ENCODE assay signal across 15 cellular contexts in the genomic region with DNA sequence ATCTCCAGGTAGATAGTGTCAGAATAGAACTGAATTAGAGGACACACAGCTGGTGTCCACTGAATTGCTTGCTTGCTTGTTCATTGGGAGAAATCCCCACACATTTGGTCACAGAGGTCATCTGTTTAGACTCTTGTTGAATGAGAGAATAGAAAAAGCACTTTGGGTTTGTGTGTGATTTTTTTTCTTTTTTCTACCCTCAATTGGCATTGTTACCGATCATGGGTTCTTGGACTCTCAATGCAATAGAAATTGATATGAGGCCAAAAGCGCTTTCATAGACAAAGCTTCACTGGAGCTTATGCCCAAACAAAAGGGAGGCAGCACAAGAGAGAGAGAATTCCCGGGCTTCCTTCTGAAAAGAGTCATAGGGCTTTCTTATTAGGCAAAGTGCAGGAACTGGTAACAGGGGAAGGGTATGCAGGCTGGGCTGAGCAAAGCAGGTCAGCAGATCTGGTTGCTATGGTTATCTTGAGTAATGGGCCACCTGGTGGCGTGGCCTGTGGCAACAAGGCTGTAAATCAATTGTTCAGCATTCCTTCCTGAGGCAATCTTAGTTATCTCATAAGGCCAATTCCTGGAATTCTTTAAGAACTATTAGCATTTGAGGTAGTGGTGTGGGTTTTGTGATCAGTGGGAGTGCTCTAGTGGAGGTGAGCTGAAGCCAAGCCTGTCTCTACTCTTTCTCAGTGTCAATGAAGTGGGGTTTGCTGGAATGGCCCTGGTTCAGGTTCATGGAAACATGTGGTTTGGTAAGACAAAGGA. TPM values are rescaled to one million over a fixed set of nuclear protein-coding genes. Genes with fewer than 3 reads are reported as not detected.
DNase-seq lines count a peak whose midpoint lies in the region; ATAC-seq and TF ChIP-seq lines count a peak whose summit lies in the region.
"Had no signal": no experiment of that assay in that cellular context is flagged by ENCODE, and none has a peak within 500 bp of the region (broad histone marks: within the 10 kb centered on the region; RNA-seq: fewer than 3 reads in every experiment).

No MANE protein-coding gene starts in this region.

- peak overlapping the region; percentile 74; the same call in 1 of the 2 replicates for H3K27ac Mint-ChIP-seq in GM23338
- peak overlapping the region; percentile 27 for H3K27ac Mint-ChIP-seq in neural crest cell (ENCODE audit: unreplicated experiment)
- no peak overlapping the region for H3K27ac Mint-ChIP-seq in activated CD4-positive, alpha-beta T cell treated with anti-CD3 and anti-CD28 coated beads, Interleukin-2, amount 10 ng/mL, durations not matched to agents 24 days and 14 days
- H3K27ac Mint-ChIP-seq in CD4-positive, alpha-beta T cell = no peak overlapping the region

- peaks cover 4% of the 10 kb centered on the region; the same call in 2 of the 3 replicates for H3K4me1 Mint-ChIP-seq in GM23338
- H3K4me1 Mint-ChIP-seq in neural crest cell = peaks cover 20% of the 10 kb centered on the region
- H3K4me1 Mint-ChIP-seq in activated CD4-positive, alpha-beta T cell treated with anti-CD3 and anti-CD28 coated beads, Interleukin-2, amount 10 ng/mL, durations not matched to agents 24 days and 14 days = peaks cover 26% of the 10 kb centered on the region
- H3K4me1 Mint-ChIP-seq in CD4-positive, alpha-beta T cell (ENCODE audit: low read depth) = peaks cover 31% of the 10 kb centered on the region

- intact Hi-C loops in activated CD4-positive, alpha-beta T cell treated with anti-CD3 and anti-CD28 coated beads, Interleukin-2, amount 10 ng/mL, durations not matched to agents 24 days and 14 days (cut with micrococcal nuclease) = no loop called here
- intact Hi-C loops in CD4-positive, alpha-beta T cell (cut with DNase I, micrococcal nuclease) = no loop called here

- H3F3A ChIP-seq in GM23338 (replicated peaks; ENCODE audit: low read depth) = no peaks in the 10 kb centered on the region

- DNase-seq in GM23338 (ENCODE audit: low spot score) = peak; percentile 78
- DNase-seq in astrocyte of the cerebellum (ENCODE audit: low read depth) = peak; percentile 74
- peak; percentile 57 for DNase-seq in iPS DF 19.7 (ENCODE audit: low read depth, low spot score)
- no peak for DNase-seq in neural crest cell (ENCODE audit: low read depth, low spot score)
- DNase-seq in activated CD8-positive, alpha-beta memory T cell treated with anti-CD3 and anti-CD28 coated beads for 24 hours = no peak
- DNase-seq in activated CD4-positive, alpha-beta T cell treated with anti-CD3 and anti-CD28 coated beads, Interleukin-2, amount 10 ng/mL, durations not matched to agents 24 days and 14 days = no peak
- no peak for DNase-seq in NCI-H446 (lab: John Stamatoyannopoulos, UW)
- DNase-seq in CD4-positive, alpha-beta T cell = no peak
- DNase-seq: activated CD4-positive, alpha-beta T cell treated with anti-CD3 and anti-CD28 coated beads, Interleukin-2, amount 10 ng/mL, durations not matched to agents 7 days and 5 days; heart right ventricle; mammary epithelial cell; NCI-H774; stimulated activated CD4-positive, alpha-beta T cell treated with anti-CD3 and anti-CD28 coated beads, Interleukin-1b, Interleukin-23, amount 100 ng/mL, for 48 hours; upper lobe of right lung had no signal

- H3K9me3 ChIP-seq in CD4-positive, alpha-beta T cell (ENCODE audit: control insufficient read depth, low read length) = peaks cover 27% of the 10 kb centered on the region
- H3K9me3 ChIP-seq: upper lobe of right lung had no signal

- no peaks in the 10 kb centered on the region for H3K9me2 ChIP-seq in GM23338 (ENCODE audit: insufficient read depth)

- H3K4me1 ChIP-seq in GM23338 (ENCODE audit: insufficient read depth) = no peaks in the 10 kb centered on the region

- no peak overlapping the region for H2AFZ ChIP-seq in GM23338

- in situ Hi-C loops in astrocyte of the cerebellum (cut with HindIII; ENCODE audit: low sequenced_read_pairs) = no loop called here

- H3K4me3 ChIP-seq in GM23338 (no peak overlapping the region), astrocyte of the cerebellum (ENCODE audit: low read depth, low read length) (no peak overlapping the region)
- H3K4me3 ChIP-seq: heart right ventricle, upper lobe of right lung had no signal

- no peak overlapping the region for H3K4me3 Mint-ChIP-seq in GM23338
- no peak overlapping the region for H3K4me3 Mint-ChIP-seq in neural crest cell
- H3K4me3 Mint-ChIP-seq in activated CD4-positive, alpha-beta T cell treated with anti-CD3 and anti-CD28 coated beads, Interleukin-2, amount 10 ng/mL, durations not matched to agents 24 days and 14 days = no peak overlapping the region
- H3K4me3 Mint-ChIP-seq in CD4-positive, alpha-beta T cell = no peak overlapping the region
- H3K4me3 Mint-ChIP-seq: activated CD4-positive, alpha-beta T cell treated with anti-CD3 and anti-CD28 coated beads, Interleukin-2, amount 10 ng/mL, durations not matched to agents 7 days and 5 days had no signal

- POLR2A ChIA-PET in CD4-positive, alpha-beta T cell (lab: Charles Lee) = no interaction called here

- H3K36me3 Mint-ChIP-seq in GM23338 (ENCODE audit: low read depth) = peaks cover 55% of the 10 kb centered on the region
- peaks cover 41% of the 10 kb centered on the region for H3K36me3 Mint-ChIP-seq in neural crest cell (ENCODE audit: low read depth)
- H3K36me3 Mint-ChIP-seq in activated CD4-positive, alpha-beta T cell treated with anti-CD3 and anti-CD28 coated beads, Interleukin-2, amount 10 ng/mL, durations not matched to agents 24 days and 14 days (ENCODE audit: low read depth) = peaks cover 37% of the 10 kb centered on the region
- H3K36me3 Mint-ChIP-seq in CD4-positive, alpha-beta T cell (ENCODE audit: low read depth) = peaks cover 69% of the 10 kb centered on the region

- CTCF ChIA-PET in CD4-positive, alpha-beta T cell (lab: Charles Lee) = no interaction called here

- no peak overlapping the region for H3K4me2 ChIP-seq in GM23338

- no peaks in the 10 kb centered on the region for H4K20me1 ChIP-seq in GM23338 (replicated peaks; ENCODE audit: insufficient read depth)

- ATAC-seq in GM23338 = peak; percentile 82
- ATAC-seq in CD4-positive, alpha-beta T cell (ENCODE audit: poor library complexity) = no peak
- ATAC-seq: heart right ventricle, upper lobe of right lung had no signal

- H3K27me3 Mint-ChIP-seq in GM23338 (ENCODE audit: insufficient read depth, low read depth, poor library complexity) (peaks cover 4% of the 10 kb centered on the region), neural crest cell (ENCODE audit: low read depth) (no peaks in the 10 kb centered on the region)
- H3K27me3 Mint-ChIP-seq in activated CD4-positive, alpha-beta T cell treated with anti-CD3 and anti-CD28 coated beads, Interleukin-2, amount 10 ng/mL, durations not matched to agents 24 days and 14 days = no peaks in the 10 kb centered on the region
- H3K27me3 Mint-ChIP-seq in CD4-positive, alpha-beta T cell = no peaks in the 10 kb centered on the region
- H3K27me3 Mint-ChIP-seq: activated CD4-positive, alpha-beta T cell treated with anti-CD3 and anti-CD28 coated beads, Interleukin-2, amount 10 ng/mL, durations not matched to agents 7 days and 5 days had no signal

- peak overlapping the region; percentile 86 for H3K27ac ChIP-seq in GM23338 (ENCODE audit: low read depth)
- no peak overlapping the region for H3K27ac ChIP-seq in CD4-positive, alpha-beta T cell (ENCODE audit: low read depth, low read length)
- H3K27ac ChIP-seq: heart right ventricle, RWPE1, upper lobe of right lung had no signal

- TF ChIP-seq CTCF in GM23338 (conservative IDR thresholded peaks at IDR 0.05; ENCODE audit: low read depth in 2 of 2) (peak in 1 of 2 experiments; percentile 39; a peak in 2 of 4 replicates), astrocyte of the cerebellum (IDR thresholded peaks at IDR 0.05; ENCODE audit: low read depth, low read length, missing control alignments) (no peak), neural crest cell (conservative IDR thresholded peaks at IDR 0.05) (no peak)
- no peak for TF ChIP-seq CTCF in CD4-positive, alpha-beta T cell (IDR thresholded peaks at IDR 0.05)

- H3K36me3 ChIP-seq in GM23338 (ENCODE audit: insufficient read depth) = no peaks in the 10 kb centered on the region
- H3K36me3 ChIP-seq: upper lobe of right lung had no signal

- H3K9me3 Mint-ChIP-seq in GM23338 (peaks cover 34% of the 10 kb centered on the region), neural crest cell (peaks cover 18% of the 10 kb centered on the region)
- peaks cover 14% of the 10 kb centered on the region for H3K9me3 Mint-ChIP-seq in activated CD4-positive, alpha-beta T cell treated with anti-CD3 and anti-CD28 coated beads, Interleukin-2, amount 10 ng/mL, durations not matched to agents 24 days and 14 days
- no peaks in the 10 kb centered on the region for H3K9me3 Mint-ChIP-seq in CD4-positive, alpha-beta T cell

- H3K27me3 ChIP-seq in GM23338 (ENCODE audit: insufficient read depth) = no peaks in the 10 kb centered on the region
- H3K27me3 ChIP-seq in CD4-positive, alpha-beta T cell (ENCODE audit: control insufficient read depth, insufficient read depth, low read length) = no peaks in the 10 kb centered on the region
- H3K27me3 ChIP-seq: upper lobe of right lung had no signal

- H3K79me2 ChIP-seq in GM23338 (replicated peaks; ENCODE audit: insufficient read depth) = no peaks in the 10 kb centered on the region

TF ChIP-seq in GM23338, 12 proteins besides CTCF, POLR2A, EP300 and RAD21 (continues in another document):
- TF ChIP-seq NANOG (IDR thresholded peaks at IDR 0.05; ENCODE audit: borderline replicate concordance) (no peak), EZH2phosphoT487 (IDR thresholded peaks at IDR 0.05; ENCODE audit: unreplicated experiment) (no peak)
- TF ChIP-seq, protein P1, sequence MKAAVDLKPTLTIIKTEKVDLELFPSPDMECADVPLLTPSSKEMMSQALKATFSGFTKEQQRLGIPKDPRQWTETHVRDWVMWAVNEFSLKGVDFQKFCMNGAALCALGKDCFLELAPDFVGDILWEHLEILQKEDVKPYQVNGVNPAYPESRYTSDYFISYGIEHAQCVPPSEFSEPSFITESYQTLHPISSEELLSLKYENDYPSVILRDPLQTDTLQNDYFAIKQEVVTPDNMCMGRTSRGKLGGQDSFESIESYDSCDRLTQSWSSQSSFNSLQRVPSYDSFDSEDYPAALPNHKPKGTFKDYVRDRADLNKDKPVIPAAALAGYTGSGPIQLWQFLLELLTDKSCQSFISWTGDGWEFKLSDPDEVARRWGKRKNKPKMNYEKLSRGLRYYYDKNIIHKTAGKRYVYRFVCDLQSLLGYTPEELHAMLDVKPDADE (IDR thresholded peaks at IDR 0.05) = no peak

RNA-seq across cellular contexts. Expression of a gene that starts 5.3 kb away (rescaled TPM):
- total RNA-seq in GM23338 (2014; rRNA removed; shearing (Covaris generic)) = not detected in 2 replicates
- polyA plus RNA-seq in GM23338 (2016; fragmentation: Nextera tagmentation; extraction: Ambion mirVana) = 0.32 and 0.35 TPM in 2 replicates
- not detected in 2 replicates for total RNA-seq in neural crest cell
- total RNA-seq in activated CD4-positive, alpha-beta T cell treated with anti-CD3 and anti-CD28 coated beads, Interleukin-2, amount 10 ng/mL, durations not matched to agents 24 days and 14 days = not detected in 2 replicates
- not detected for total RNA-seq in CD4-positive, alpha-beta T cell
- total RNA-seq: activated CD4-positive, alpha-beta T cell treated with anti-CD3 and anti-CD28 coated beads, Interleukin-2, amount 10 ng/mL, durations not matched to agents 7 days and 5 days; mammary epithelial cell had no signal
- polyA plus RNA-seq: mammary epithelial cell had no signal

RNA-seq across cellular contexts. Expression of a gene that starts 29.9 kb away (rescaled TPM):
- total RNA-seq in GM23338 (2014; rRNA removed; shearing (Covaris generic)) = not detected in 2 replicates
- polyA plus RNA-seq in GM23338 (2016; fragmentation: Nextera tagmentation; extraction: Ambion mirVana) = 0.17 and 0.55 TPM in 2 replicates
- not detected in 2 replicates for total RNA-seq in neural crest cell
- total RNA-seq in activated CD4-positive, alpha-beta T cell treated with anti-CD3 and anti-CD28 coated beads, Interleukin-2, amount 10 ng/mL, durations not matched to agents 24 days and 14 days = 0.16 and 0.43 TPM in 2 replicates
- total RNA-seq in CD4-positive, alpha-beta T cell = not detected
- total RNA-seq: mammary epithelial cell had no signal
- polyA plus RNA-seq: mammary epithelial cell had no signal

Comparison
In these comparisons a context has a peak if more than half of its experiments do, and no peak if none do; other contexts are left out.
1. DNase-seq: peak in GM23338 (single experiment), astrocyte of the cerebellum (single experiment) and iPS DF 19.7 (single experiment); none in neural crest cell (single experiment), activated CD8-positive, alpha-beta memory T cell treated with anti-CD3 and anti-CD28 coated beads for 24 hours (single experiment), activated CD4-positive, alpha-beta T cell treated with anti-CD3 and anti-CD28 coated beads, Interleukin-2, amount 10 ng/mL, durations not matched to agents 24 days and 14 days (single experiment), NCI-H446 (0 of 2) and CD4-positive, alpha-beta T cell (0 of 10).
2. H3K27ac Mint-ChIP-seq: peak in GM23338 (single experiment) and neural crest cell (single experiment); none in activated CD4-positive, alpha-beta T cell treated with anti-CD3 and anti-CD28 coated beads, Interleukin-2, amount 10 ng/mL, durations not matched to agents 24 days and 14 days (single experiment) and CD4-positive, alpha-beta T cell (single experiment).